Comparison of ENCODE assay signal across 7 cellular contexts in the genomic region with DNA sequence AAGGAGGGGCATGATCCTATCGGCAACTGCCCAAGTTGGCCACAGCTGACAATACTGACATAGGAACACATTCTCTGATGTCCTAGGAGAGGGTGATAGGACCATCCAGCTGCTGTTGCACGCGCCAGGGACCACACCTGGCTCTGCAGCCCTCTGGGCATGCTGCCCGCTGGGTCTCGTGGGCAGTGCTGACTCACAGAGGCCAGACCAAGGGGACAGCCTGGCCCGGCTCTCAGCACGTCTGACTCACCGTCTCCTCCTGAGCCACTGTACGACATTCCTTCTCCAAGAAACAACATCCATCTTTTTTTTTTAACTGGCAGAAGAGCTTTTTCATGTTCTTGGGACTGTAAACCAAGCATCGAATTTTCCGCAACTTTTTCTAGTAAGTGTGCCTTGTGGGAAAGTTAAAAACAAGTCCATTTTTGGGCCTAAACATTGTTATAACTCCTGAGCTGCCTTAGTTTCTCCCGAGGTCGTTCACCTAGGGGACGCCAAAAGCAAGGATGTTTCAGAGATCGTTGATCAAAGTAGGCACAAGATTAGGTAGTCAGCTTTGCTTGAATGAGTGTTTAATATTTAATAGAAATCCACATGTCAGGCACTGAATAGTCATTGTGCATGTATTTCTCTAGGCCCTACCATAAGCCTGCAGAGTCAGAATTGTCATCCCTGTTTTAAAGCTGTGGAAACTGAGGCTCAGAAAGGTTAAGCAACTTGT.
DNase-seq lines count a peak whose midpoint lies in the region; ATAC-seq and TF ChIP-seq lines count a peak whose summit lies in the region.

No MANE protein-coding gene starts in this region.

- ATAC-seq in HG02571 (IDR thresholded peaks at IDR 0.05; ENCODE audit: unreplicated experiment): no peak
- no peak for ATAC-seq in T-helper 17 cell

- H3K36me3 ChIP-seq in mammary epithelial cell (ENCODE audit: insufficient read depth, low read length) (no peaks in the 10 kb centered on the region), uterus (no peaks in the 10 kb centered on the region)

- WGBS in mammary epithelial cell (ENCODE audit: low coverage, missing lambda C conversion rate): 26% methylated on average over 15 of the region's 15 CpGs
- 62 to 74% methylated on average over 15 of the region's 15 CpGs for whole genome bisulfite sequencing in lower leg skin, 2 donors

- H3K4me1 ChIP-seq in mammary epithelial cell (ENCODE audit: insufficient read depth, low read length) (peaks cover 35% of the 10 kb centered on the region), uterus (peaks cover 0 to 8% of the 10 kb centered on the region in 2 donors)

- H3K27me3 ChIP-seq in mammary epithelial cell (ENCODE audit: insufficient read depth, low read length) (peaks cover 4% of the 10 kb centered on the region), uterus (no peaks in the 10 kb centered on the region)

- peak; percentile 98 for DNase-seq in LHCN-M2 (ENCODE audit: low read depth)
- DNase-seq in mammary epithelial cell: peak; percentile 94
- DNase-seq in lower leg skin (ENCODE audit: low spot score in 2 of 2): peak; percentile 66 to 94
- peak; percentile 80 to 87 for DNase-seq in uterus
- no peak for DNase-seq in GM19240 (ENCODE audit: insufficient read length, low spot score)
- DNase-seq in T-helper 17 cell: no peak

- in situ Hi-C loops in mammary epithelial cell (cut with MboI; ENCODE audit: low sequenced_read_pairs in 2 of 2): no loop called here

- TF ChIP-seq CTCF in mammary epithelial cell (conservative IDR thresholded peaks at IDR 0.05 in 1 of 2, IDR thresholded peaks at IDR 0.05 in 1 of 2; ENCODE audit: extremely low read depth in 1 of 2, insufficient read depth in 1 of 2, low read depth in 1 of 2, low read length in 2 of 2) (no peak), lower leg skin (IDR thresholded peaks at IDR 0.05) (no peak), uterus (IDR thresholded peaks at IDR 0.05) (no peak)

- CTCF ChIA-PET in mammary epithelial cell (lab: Charles Lee; ENCODE audit: low non-redundant PET): no interaction called here

- no peak overlapping the region for H3K9ac ChIP-seq in mammary epithelial cell (ENCODE audit: insufficient read depth, low read length)

- TF ChIP-seq POLR2A in lower leg skin (IDR thresholded peaks at IDR 0.05): no peak
- TF ChIP-seq POLR2A in uterus (IDR thresholded peaks at IDR 0.05): no peak

- intact Hi-C loops in mammary epithelial cell (cut with micrococcal nuclease) (loop anchor here (5.0 kb wide), 1 partner anchor 89 kb away; no protein-coding TSS in a partner anchor), lower leg skin (cut with DNase I; ENCODE audit: low total_unique reads) (no loop called here), uterus (cut with DNase I; ENCODE audit: low total_unique reads) (no loop called here)

- H3K79me2 ChIP-seq in mammary epithelial cell (ENCODE audit: insufficient read depth, low read length): no peaks in the 10 kb centered on the region

- H4K20me1 ChIP-seq in mammary epithelial cell (ENCODE audit: insufficient read depth, low read length): no peaks in the 10 kb centered on the region

- H3K27me3 Mint-ChIP-seq in T-helper 17 cell: peaks cover 26% of the 10 kb centered on the region

- H3K4me1 Mint-ChIP-seq in T-helper 17 cell: no peaks in the 10 kb centered on the region

- H3K27ac ChIP-seq in mammary epithelial cell (ENCODE audit: insufficient read depth, low read depth, low read length) (no peak overlapping the region), uterus (peak overlapping the region in 1 of 2 donors; percentile 50)

- no TSS peak for BruUV-seq in mammary epithelial cell (replicated peaks; lab: Mats Ljungman, UMichigan)

- H3K9me3 ChIP-seq in mammary epithelial cell (replicated peaks; ENCODE audit: insufficient read depth, low read length): no peaks in the 10 kb centered on the region
- H3K9me3 ChIP-seq in uterus: no peaks in the 10 kb centered on the region
- no peaks in the 10 kb centered on the region for H3K9me3 ChIP-seq in T-helper 17 cell (ENCODE audit: control insufficient read depth, low read length, poor library complexity, severe bottlenecking)

- no peaks in the 10 kb centered on the region for H3K36me3 Mint-ChIP-seq in T-helper 17 cell (ENCODE audit: low read depth)

- H3K4me3 ChIP-seq in mammary epithelial cell (replicated peaks in 1 of 3; ENCODE audit: insufficient read depth in 1 of 3, low read depth in 2 of 3, low read length in 3 of 3) (no peak overlapping the region), lower leg skin (ENCODE audit: low read depth, poor library complexity, severe bottlenecking) (no peak overlapping the region), uterus (no peak overlapping the region)

- peak overlapping the region; percentile 31 for H3K4me2 ChIP-seq in mammary epithelial cell (ENCODE audit: insufficient read depth, low read depth, low read length)

- no peak overlapping the region for H3K27ac Mint-ChIP-seq in T-helper 17 cell

- H2AFZ ChIP-seq in mammary epithelial cell (ENCODE audit: low read depth, low read length): no peak overlapping the region

- dilution Hi-C loops in mammary epithelial cell (cut with HindIII; ENCODE audit: low sequenced_read_pairs): no loop called here

- no peak overlapping the region for H3K4me3 Mint-ChIP-seq in T-helper 17 cell

Comparison
In these comparisons a context has a peak if more than half of its experiments do, and no peak if none do; other contexts are left out.
1. DNase-seq: peak in LHCN-M2 (single experiment), mammary epithelial cell (single experiment), lower leg skin (2 of 2) and uterus (2 of 2); none in GM19240 (single experiment) and T-helper 17 cell (0 of 3).